11 cellular contexts compared by ENCODE assay signal in the genomic region with DNA sequence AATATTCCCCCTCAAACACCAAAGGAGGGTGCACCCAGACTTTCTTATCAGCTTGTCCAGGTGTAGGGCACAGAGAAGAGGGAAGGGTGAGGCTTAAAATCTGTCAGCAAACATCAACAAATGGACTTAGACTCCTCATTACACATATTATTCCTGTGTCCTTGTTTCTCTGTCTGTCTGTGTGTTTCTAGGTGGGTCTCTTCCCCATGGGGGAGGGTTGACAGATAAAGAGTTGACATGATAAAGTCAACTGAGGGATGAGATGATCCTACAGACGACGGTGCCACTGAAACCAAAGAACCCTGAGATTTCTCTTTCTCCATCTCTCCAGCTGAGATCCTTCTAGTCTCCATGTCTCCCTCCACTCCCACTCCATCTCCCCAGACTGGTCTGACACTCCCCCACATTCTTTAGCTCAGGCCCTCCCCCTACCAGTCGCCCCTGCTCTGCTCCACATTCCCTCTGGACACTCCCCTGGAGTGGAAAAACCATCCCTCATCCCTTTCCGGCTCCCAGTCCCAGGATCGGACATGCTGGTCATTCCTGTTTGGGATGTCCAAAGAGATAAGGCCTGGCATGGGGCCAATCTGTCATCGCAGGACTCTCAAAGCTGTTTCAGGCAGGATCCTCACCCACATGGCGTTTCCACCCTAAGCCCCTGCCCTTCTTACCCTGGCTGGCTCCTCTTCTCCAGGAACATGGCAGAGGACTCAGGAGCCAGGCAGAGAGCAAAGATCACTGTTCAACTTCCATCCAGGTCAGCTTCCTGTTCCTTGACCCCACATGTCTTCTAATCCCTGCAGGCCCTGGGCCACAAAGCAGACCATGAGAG. TPM values are rescaled to one million over a fixed set of nuclear protein-coding genes. Genes with fewer than 3 reads are reported as not detected.
DNase-seq lines count a peak whose midpoint lies in the region; ATAC-seq and TF ChIP-seq lines count a peak whose summit lies in the region.
"Had no signal": no experiment of that assay in that cellular context is flagged by ENCODE, and none has a peak within 500 bp of the region (broad histone marks: within the 10 kb centered on the region; RNA-seq: fewer than 3 reads in every experiment).

No MANE protein-coding gene starts in this region.

- TF ChIP-seq CTCF in Caco-2 (IDR thresholded peaks at IDR 0.05; ENCODE audit: insufficient read depth in 1 of 2, low read depth in 1 of 2, low read length in 1 of 2, severe bottlenecking in 1 of 2, unreplicated experiment in 1 of 2) (no peak), RWPE2 (IDR thresholded peaks at IDR 0.05; ENCODE audit: poor library complexity, severe bottlenecking) (no peak), glutamatergic neuron (IDR thresholded peaks at IDR 0.05; ENCODE audit: partially characterized antibody, unreplicated experiment) (no peak), omental fat pad (IDR thresholded peaks at IDR 0.05) (no peak)

- H3K9me3 Mint-ChIP-seq in Caco-2 (ENCODE audit: unreplicated experiment), result no peaks in the 10 kb centered on the region
- H3K9me3 Mint-ChIP-seq in glutamatergic neuron (ENCODE audit: unreplicated experiment), result peaks cover 5% of the 10 kb centered on the region
- no peaks in the 10 kb centered on the region for H3K9me3 Mint-ChIP-seq in stimulated activated memory B cell treated with anti-CD40 and anti-IgM and Interleukin-4, amounts not matched to agents 10 μg/mL and 1 μg/mL and 100 μg/mL, for 72 hours
- H3K9me3 Mint-ChIP-seq: central memory CD8-positive, alpha-beta T cell had no signal

- intact Hi-C loops in Caco-2 (cut with micrococcal nuclease; ENCODE audit: unreplicated experiment), result no loop called here

- H3K36me3 Mint-ChIP-seq in Caco-2 (ENCODE audit: insufficient read depth, unreplicated experiment) (peaks cover 6% of the 10 kb centered on the region), glutamatergic neuron (ENCODE audit: unreplicated experiment) (no peaks in the 10 kb centered on the region)
- H3K36me3 Mint-ChIP-seq in stimulated activated memory B cell treated with anti-CD40 and anti-IgM and Interleukin-4, amounts not matched to agents 10 μg/mL and 1 μg/mL and 100 μg/mL, for 72 hours, result no peaks in the 10 kb centered on the region

- H3K27me3 Mint-ChIP-seq in Caco-2 (ENCODE audit: insufficient read depth, unreplicated experiment), result no peaks in the 10 kb centered on the region
- H3K27me3 Mint-ChIP-seq in glutamatergic neuron (ENCODE audit: unreplicated experiment), result peaks cover 21% of the 10 kb centered on the region
- peaks cover 25% of the 10 kb centered on the region for H3K27me3 Mint-ChIP-seq in stimulated activated memory B cell treated with anti-CD40 and anti-IgM and Interleukin-4, amounts not matched to agents 10 μg/mL and 1 μg/mL and 100 μg/mL, for 72 hours
- H3K27me3 Mint-ChIP-seq: central memory CD8-positive, alpha-beta T cell had no signal

- H3K4me1 Mint-ChIP-seq in Caco-2 (ENCODE audit: low read depth, unreplicated experiment) (peaks cover 30% of the 10 kb centered on the region), glutamatergic neuron (ENCODE audit: low read depth, unreplicated experiment) (peaks cover 28% of the 10 kb centered on the region)
- H3K4me1 Mint-ChIP-seq in stimulated activated memory B cell treated with anti-CD40 and anti-IgM and Interleukin-4, amounts not matched to agents 10 μg/mL and 1 μg/mL and 100 μg/mL, for 72 hours, result peaks cover 41% of the 10 kb centered on the region

- H3K9me3 ChIP-seq in Caco-2 (no peaks in the 10 kb centered on the region), RWPE2 (ENCODE audit: severe bottlenecking) (no peaks in the 10 kb centered on the region)

- DNase-seq in Caco-2, result peak; percentile 14 to 65
- no peak for DNase-seq in RWPE2 (ENCODE audit: low spot score)
- no peak for DNase-seq in glutamatergic neuron
- peak; percentile 55 for DNase-seq in omental fat pad (ENCODE audit: low spot score)
- DNase-seq in SK-N-DZ (ENCODE audit: low spot score), result no peak
- DNase-seq in amniotic stem cell (lab: John Stamatoyannopoulos, UW), result no peak
- no peak for DNase-seq in NCI-H2171 treated with DMSO at 0.1 percent for 48 hours (lab: John Stamatoyannopoulos, UW)
- DNase-seq: activated CD8-positive, alpha-beta memory T cell treated with anti-CD3 and anti-CD28 coated beads, Interleukin-2, amount 50 U/mL, for 48 hours; NCI-H2107 had no signal

- ATAC-seq in RWPE2 (ENCODE audit: low read depth) (no peak), omental fat pad (ENCODE audit: low FRiP score) (no peak)
- no peak for ATAC-seq in stimulated activated memory B cell treated with anti-CD40 and anti-IgM and Interleukin-4, amounts not matched to agents 10 μg/mL and 1 μg/mL and 100 μg/mL, for 72 hours

- peak overlapping the region; percentile 100 for H3K27ac ChIP-seq in RWPE2 (ENCODE audit: poor library complexity, severe bottlenecking)

- CTCF ChIA-PET in Caco-2 (lab: Charles Lee), result interaction anchor here (1.0 kb wide), 1 partner anchor 41 kb away, joined by 3 read pairs; no protein-coding TSS in a partner anchor

- H3K4me1 ChIP-seq in Caco-2 (peaks cover 45% of the 10 kb centered on the region), RWPE2 (ENCODE audit: insufficient read depth, poor library complexity, severe bottlenecking) (peaks cover 63% of the 10 kb centered on the region)

- H3K36me3 ChIP-seq in Caco-2 (ENCODE audit: control insufficient read depth, insufficient read depth, low read length) (no peaks in the 10 kb centered on the region), RWPE2 (ENCODE audit: low read depth) (peaks cover 20% of the 10 kb centered on the region)

- H3K4me3 ChIP-seq in Caco-2 (ENCODE audit: low read depth, low read length) (no peak overlapping the region), RWPE2 (ENCODE audit: severe bottlenecking) (no peak overlapping the region)

- H3K4me3 Mint-ChIP-seq in Caco-2 (ENCODE audit: unreplicated experiment) (peak overlapping the region; percentile 14), glutamatergic neuron (ENCODE audit: unreplicated experiment) (peak overlapping the region; percentile 65)
- no peak overlapping the region for H3K4me3 Mint-ChIP-seq in stimulated activated memory B cell treated with anti-CD40 and anti-IgM and Interleukin-4, amounts not matched to agents 10 μg/mL and 1 μg/mL and 100 μg/mL, for 72 hours
- H3K4me3 Mint-ChIP-seq: central memory CD8-positive, alpha-beta T cell had no signal

- H3K27me3 ChIP-seq in Caco-2 (replicated peaks; ENCODE audit: control insufficient read depth, insufficient read depth, low read length) (no peaks in the 10 kb centered on the region), RWPE2 (ENCODE audit: insufficient read depth, poor library complexity, severe bottlenecking) (no peaks in the 10 kb centered on the region)

- no TSS peak for BruUV-seq in Caco-2 (replicated peaks; lab: Mats Ljungman, UMichigan)

- POLR2A ChIA-PET in Caco-2 (lab: Charles Lee), result no interaction called here

- H3K27ac Mint-ChIP-seq in Caco-2 (ENCODE audit: unreplicated experiment) (no peak overlapping the region), glutamatergic neuron (ENCODE audit: unreplicated experiment) (peak overlapping the region; percentile 62)
- H3K27ac Mint-ChIP-seq in stimulated activated memory B cell treated with anti-CD40 and anti-IgM and Interleukin-4, amounts not matched to agents 10 μg/mL and 1 μg/mL and 100 μg/mL, for 72 hours, result no peak overlapping the region

RNA-seq across cellular contexts. Expression of gene ITGA3, which starts 2.9 kb away (rescaled TPM):
- 10.4 and 14.7 TPM in 2 replicates for total RNA-seq in Caco-2 (2022)
- 13.2 TPM for total RNA-seq in glutamatergic neuron (ENCODE audit: unreplicated experiment)
- total RNA-seq in omental fat pad, result 10 to 100 TPM; 28.5 to 99.8 (median 41.2) TPM
- 0.78 and 1.8 TPM in 2 replicates for polyA plus RNA-seq in SK-N-DZ (2014; cell fraction: cytosol; rRNA removed)
- 1.8 and 3.1 TPM in 2 replicates for polyA plus RNA-seq in SK-N-DZ (2014; cell fraction: nucleus; rRNA removed)

RNA-seq across cellular contexts. Expression of gene PDK2, which starts 42.1 kb away (rescaled TPM):
- total RNA-seq in Caco-2 (2022), result 10.5 and 15.2 TPM in 2 replicates
- total RNA-seq in glutamatergic neuron (ENCODE audit: unreplicated experiment), result 36.9 TPM
- 10 to 100 TPM; 42.2 to 72.7 (median 50.7) TPM for total RNA-seq in omental fat pad
- 24.2 and 27.4 TPM in 2 replicates for polyA plus RNA-seq in SK-N-DZ (2014; cell fraction: cytosol; rRNA removed)
- polyA plus RNA-seq in SK-N-DZ (2014; cell fraction: nucleus; rRNA removed), result 17.1 and 34.6 TPM in 2 replicates

RNA-seq across cellular contexts. Expression of gene DLX3, which starts 58.0 kb away (rescaled TPM):
- total RNA-seq in Caco-2 (2022), result 3.9 and 4.9 TPM in 2 replicates
- total RNA-seq in glutamatergic neuron (ENCODE audit: unreplicated experiment), result 0.37 TPM
- total RNA-seq in omental fat pad, result under 1 TPM in 1 of 4 donors, not detected in 3; 0.28 TPM
- not detected in 2 replicates for polyA plus RNA-seq in SK-N-DZ (2014; cell fraction: cytosol; rRNA removed)
- not detected in 2 replicates for polyA plus RNA-seq in SK-N-DZ (2014; cell fraction: nucleus; rRNA removed)

Comparison
In these comparisons a context has a peak if more than half of its experiments do, and no peak if none do; other contexts are left out.
1. DNase-seq: peak in Caco-2 (2 of 2) and omental fat pad (single experiment); none in RWPE2 (single experiment), glutamatergic neuron (single experiment), SK-N-DZ (single experiment), amniotic stem cell (single experiment) and NCI-H2171 treated with DMSO at 0.1 percent for 48 hours (single experiment).